Comparison of ENCODE assay signal across 16 cellular contexts in genomic region chr17:67613961-67614360, GRCh38.
"Had no signal": no experiment of that assay in that cellular context is flagged by ENCODE, and none has a peak within 500 bp of the region (broad histone marks: within the 10 kb centered on the region; RNA-seq: fewer than 3 reads in every experiment).

No MANE protein-coding gene starts in this region.

- H3K9me3 Mint-ChIP-seq: activated CD4-positive, alpha-beta T cell treated with anti-CD3 and anti-CD28 coated beads, Interleukin-2, amount 10 ng/mL, durations not matched to agents 24 days and 14 days; activated T-helper 1 cell treated with anti-CD3 and anti-CD28 coated beads, Interleukin-12 subunit alpha, Interleukin-12 subunit beta, Interleukin-2, Interleukin-4 antibody, amounts not matched to agents 30 ng/mL and 10 ng/mL and 1 ng/mL, durations not matched to agents 14 hours and 24 hours and 36 hours; mesothelial cell of epicardium; nephron; T-cell had no signal

- H3K27ac Mint-ChIP-seq: activated CD4-positive, alpha-beta T cell treated with anti-CD3 and anti-CD28 coated beads, Interleukin-2, amount 10 ng/mL, durations not matched to agents 24 days and 14 days; activated T-helper 1 cell treated with anti-CD3 and anti-CD28 coated beads, Interleukin-12 subunit alpha, Interleukin-12 subunit beta, Interleukin-2, Interleukin-4 antibody, amounts not matched to agents 30 ng/mL and 10 ng/mL and 1 ng/mL, durations not matched to agents 14 hours and 24 hours and 36 hours; mesothelial cell of epicardium; nephron; T-cell had no signal

- DNase-seq: activated CD4-positive, alpha-beta T cell treated with anti-CD3 and anti-CD28 coated beads, Interleukin-2, amount 10 ng/mL, durations not matched to agents 24 days and 14 days; activated CD4-positive, CD25-positive, alpha-beta regulatory T cell; activated CD8-positive, alpha-beta memory T cell treated with anti-CD3 and anti-CD28 coated beads, Interleukin-2, amount 50 U/mL, for 4 hours; activated gamma-delta T cell treated with Interleukin-2 at 50 U/mL for 16 hours; foreskin fibroblast; hippocampal formation; sigmoid colon; stimulated activated CD4-positive, alpha-beta T cell treated with anti-CD3 and anti-CD28 coated beads, Interleukin-4, amount 100 ng/mL, for 4 hours; stimulated activated naive CD4-positive, alpha-beta T cell; T-cell had no signal

- H3K27me3 Mint-ChIP-seq: activated CD4-positive, alpha-beta T cell treated with anti-CD3 and anti-CD28 coated beads, Interleukin-2, amount 10 ng/mL, durations not matched to agents 24 days and 14 days; T-cell had no signal

- H3K4me3 ChIP-seq: lung, sigmoid colon had no signal

- H3K4me1 Mint-ChIP-seq: activated CD4-positive, alpha-beta T cell treated with anti-CD3 and anti-CD28 coated beads, Interleukin-2, amount 10 ng/mL, durations not matched to agents 24 days and 14 days; mesothelial cell of epicardium had no signal

- ATAC-seq: left lobe of liver, SK-N-SH treated with all-trans-retinoic acid at 6 μM for 48 hours, T-cell had no signal

- H3K4me3 Mint-ChIP-seq: activated CD4-positive, alpha-beta T cell treated with anti-CD3 and anti-CD28 coated beads, Interleukin-2, amount 10 ng/mL, durations not matched to agents 24 days and 14 days; activated T-helper 1 cell treated with anti-CD3 and anti-CD28 coated beads, Interleukin-12 subunit alpha, Interleukin-12 subunit beta, Interleukin-2, Interleukin-4 antibody, amounts not matched to agents 30 ng/mL and 10 ng/mL and 1 ng/mL, durations not matched to agents 14 hours and 24 hours and 36 hours; mesothelial cell of epicardium; nephron; T-cell had no signal
